ENCODE assay signal across 8 cellular contexts in the genomic region with DNA sequence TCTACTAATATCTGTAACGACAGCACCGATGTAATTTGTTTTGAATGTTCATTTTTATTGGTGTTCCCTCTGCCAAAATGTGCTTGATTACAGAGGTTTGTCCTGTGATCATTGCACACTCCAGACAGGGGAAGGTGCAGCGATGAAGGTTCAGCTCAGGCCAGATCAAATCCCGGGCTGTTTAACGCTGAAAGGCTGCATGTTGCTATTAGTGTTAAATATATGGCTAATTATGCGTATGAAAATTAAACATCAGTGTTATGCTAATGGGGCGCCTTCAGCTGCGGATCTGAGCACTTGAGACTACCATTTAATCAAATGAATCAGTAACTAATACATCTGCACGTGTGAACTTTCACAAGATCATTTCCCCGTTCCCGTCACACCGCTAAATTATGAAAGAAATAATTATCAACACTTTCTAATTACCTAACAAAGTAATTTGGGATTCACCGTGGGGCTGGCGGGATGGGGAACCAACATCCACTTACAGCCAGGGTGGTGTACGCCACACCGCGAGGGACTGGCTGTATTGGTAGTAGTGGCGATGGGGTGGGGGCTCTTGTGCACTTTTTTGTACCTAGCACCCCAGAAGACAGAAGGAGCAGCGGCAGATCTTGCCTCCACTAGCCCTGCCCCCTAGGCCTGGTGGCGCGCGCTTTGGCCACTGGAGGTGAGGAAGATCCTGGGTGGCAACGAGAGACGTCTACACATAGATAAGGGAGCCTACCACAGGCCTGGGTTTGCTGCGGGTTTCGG. TPM values are rescaled to one million over a fixed set of nuclear protein-coding genes. Genes with fewer than 3 reads are reported as not detected.
DNase-seq lines count a peak whose midpoint lies in the region; ATAC-seq, FAIRE-seq and TF ChIP-seq lines count a peak whose summit lies in the region.

No MANE protein-coding gene starts in this region.

- peaks cover 3% of the 10 kb centered on the region; the same call in 1 of the 2 replicates for H4K20me1 ChIP-seq in HepG2 (ENCODE audit: insufficient read depth, low read length)

- H2AFZ ChIP-seq in HepG2 (ENCODE audit: low read length): no peak overlapping the region

- H3K4me3 ChIP-seq in HepG2 (replicated peaks in 1 of 3; ENCODE audit: insufficient read depth in 1 of 3, low read depth in 2 of 3, low read length in 3 of 3) (peak overlapping the region; percentile 60 to 82 (median 64)), right lobe of liver (no peak overlapping the region), Panc1 (ENCODE audit: low read depth in 2 of 2, low read length in 2 of 2) (peak overlapping the region; percentile 67 to 73; a peak in 2 of 4 replicates), fibroblast of mammary gland (ENCODE audit: control insufficient read depth, low read depth, low read length) (peak overlapping the region; percentile 49), tibial nerve (peak overlapping the region in 3 of 4 donors; percentile 42 to 66 (median 56))

- H3K9me3 ChIP-seq in HepG2 (ENCODE audit: low read length) (no peaks in the 10 kb centered on the region), right lobe of liver (no peaks in the 10 kb centered on the region), Panc1 (ENCODE audit: control insufficient read depth, insufficient read depth, low read depth, low read length) (no peaks in the 10 kb centered on the region), tibial nerve (no peaks in the 10 kb centered on the region)

- H3K4me1 ChIP-seq in HepG2 (ENCODE audit: insufficient read depth, low read length): peaks cover 80% of the 10 kb centered on the region
- H3K4me1 ChIP-seq in right lobe of liver: peaks cover 0 to 27% (median 5%) of the 10 kb centered on the region in 4 donors
- peaks cover 3% of the 10 kb centered on the region for H3K4me1 ChIP-seq in Panc1 (ENCODE audit: control insufficient read depth, insufficient read depth, low read length)
- peaks cover 0 to 62% (median 30%) of the 10 kb centered on the region in 4 donors for H3K4me1 ChIP-seq in tibial nerve

- intact Hi-C loops in HepG2 (cut with micrococcal nuclease; ENCODE audit: unreplicated experiment): loop anchor here (2.0 kb wide), 2 partner anchors 19 to 55 kb away; partner anchors contain the start of gene DLX2
- intact Hi-C loops in right lobe of liver (cut with DNase I): no loop called here
- intact Hi-C loops in Panc1 (cut with micrococcal nuclease; ENCODE audit: unreplicated experiment): no loop called here

- DNase-seq in HepG2 (ENCODE audit: low spot score) (no peak), right lobe of liver (no peak), Panc1 (ENCODE audit: low read depth, low spot score) (no peak), fibroblast of mammary gland (ENCODE audit: low read depth) (no peak), tibial nerve (ENCODE audit: low spot score in 2 of 2) (no peak), NCI-H1930 (lab: John Stamatoyannopoulos, UW) (no peak), nucleus accumbens (lab: John Stamatoyannopoulos, UW) (no peak)

- no peaks in the 10 kb centered on the region for H3K36me3 ChIP-seq in HepG2 (replicated peaks in 1 of 2; ENCODE audit: control insufficient read depth in 1 of 2, insufficient read depth in 2 of 2, low read length in 2 of 2)
- H3K36me3 ChIP-seq in right lobe of liver: no peaks in the 10 kb centered on the region
- H3K36me3 ChIP-seq in Panc1 (ENCODE audit: control insufficient read depth, insufficient read depth, low read length): no peaks in the 10 kb centered on the region
- peaks cover 0 to 4% (median 0%) of the 10 kb centered on the region in 3 donors for H3K36me3 ChIP-seq in tibial nerve

- TF ChIP-seq CTCF in HepG2 (CRISPR knock-in tag; IDR thresholded peaks at IDR 0.05): no peak
- TF ChIP-seq CTCF in right lobe of liver (IDR thresholded peaks at IDR 0.05): no peak
- no peak for TF ChIP-seq CTCF in Panc1 (IDR thresholded peaks at IDR 0.05)
- no peak for TF ChIP-seq CTCF in fibroblast of mammary gland (conservative IDR thresholded peaks at IDR 0.05; ENCODE audit: control insufficient read depth, insufficient read depth, low read depth, low read length)
- TF ChIP-seq CTCF in tibial nerve (IDR thresholded peaks at IDR 0.05): no peak

- 61% methylated on average over 17 of the region's 26 CpGs for WGBS in HepG2 (ENCODE audit: low lambda C conversion rate)
- 9% methylated on average over 16 of the region's 26 CpGs for WGBS in right lobe of liver (ENCODE audit: insufficient coverage, low coverage, low lambda C conversion rate, missing lambda C conversion rate)
- 30 to 34% methylated on average over 24 of the region's 26 CpGs for WGBS in tibial nerve, 2 donors

- no peaks in the 10 kb centered on the region for H3K79me2 ChIP-seq in HepG2 (ENCODE audit: insufficient read depth, low read length)

- peak; percentile 0; the same call in 2 of the 3 replicates for ATAC-seq in HepG2
- ATAC-seq in right lobe of liver: no peak
- no peak for ATAC-seq in Panc1
- no peak for ATAC-seq in GM18519 (IDR thresholded peaks at IDR 0.05; ENCODE audit: low FRiP score, unreplicated experiment)

- H3K27me3 ChIP-seq in HepG2 (ENCODE audit: control insufficient read depth in 1 of 2, insufficient read depth in 2 of 2, low read length in 2 of 2) (peaks cover 12 to 73% of the 10 kb centered on the region in 2 experiments; a peak in 4 of 5 replicates), right lobe of liver (peaks cover 44 to 93% of the 10 kb centered on the region in 2 donors), Panc1 (ENCODE audit: control insufficient read depth, insufficient read depth, low read length) (no peaks in the 10 kb centered on the region), tibial nerve (peaks cover 14 to 91% of the 10 kb centered on the region in 2 donors)

- TF ChIP-seq RAD21 in HepG2 (CRISPR knock-in tag; IDR thresholded peaks at IDR 0.05): no peak

- no peak overlapping the region for H3K9ac ChIP-seq in HepG2 (ENCODE audit: insufficient read depth, low read depth, low read length)

- no peak for TF ChIP-seq EP300 in HepG2 (IDR thresholded peaks at IDR 0.05; ENCODE audit: low read depth in 2 of 2, low read length in 2 of 2)
- no peak for TF ChIP-seq EP300 in HepG2 (CRISPR knock-in tag; IDR thresholded peaks at IDR 0.05; ENCODE audit: borderline replicate concordance)
- TF ChIP-seq EP300 in tibial nerve (IDR thresholded peaks at IDR 0.05): no peak

- POLR2A ChIA-PET in HepG2 (lab: Yijun Ruan, JAX) (interaction anchor here (1.4 to 4.9 kb wide), 4 partner anchors 12 to 32 kb away, joined by 5 to 42 read pairs (median 16); partner anchors contain the start of gene DLX2), Panc1 (lab: Charles Lee) (interaction anchor here (0.5 kb wide), 1 partner anchor 13 kb away, joined by 3 read pairs; no protein-coding TSS in a partner anchor)

- H3K27ac ChIP-seq in HepG2 (ENCODE audit: extremely low read length, insufficient read depth, low read length) (no peak overlapping the region), right lobe of liver (no peak overlapping the region), Panc1 (ENCODE audit: low read length) (peak overlapping the region; percentile 77), tibial nerve (no peak overlapping the region)

- H3K4me2 ChIP-seq in HepG2 (ENCODE audit: low read depth, low read length): peak overlapping the region; percentile 98

- TF ChIP-seq POLR2A in HepG2 (IDR thresholded peaks at IDR 0.05; ENCODE audit: insufficient read depth in 1 of 2, low read depth in 2 of 2, low read length in 2 of 2) (no peak), right lobe of liver (IDR thresholded peaks at IDR 0.05) (no peak), tibial nerve (IDR thresholded peaks at IDR 0.05) (no peak)

- BruUV-seq in HepG2 (replicated peaks; lab: Mats Ljungman, UMichigan): no TSS peak
- no TSS peak for BruUV-seq in Panc1 (replicated peaks; lab: Mats Ljungman, UMichigan)

- in situ Hi-C loops in HepG2 (cut with HindIII; ENCODE audit: extremely low pct_ligation_motif_present, low pct_unique_long_range_greater_than_20kb): no loop called here
- in situ Hi-C loops in Panc1 (cut with HindIII; ENCODE audit: low pct_unique_long_range_greater_than_20kb, low sequenced_read_pairs): no loop called here

- CTCF ChIA-PET in HepG2 (lab: Yijun Ruan, JAX; ENCODE audit: low intra/inter-chr PET ratio, low total read pairs) (no interaction called here), Panc1 (lab: Charles Lee) (no interaction called here)

- FAIRE-seq in HepG2 (lab: Jason Lieb, UNC): no peak

RNA-seq across cellular contexts. Expression of gene DLX1, which starts 1.4 kb away (rescaled TPM):
- total RNA-seq in HepG2 (2016; rRNA removed; fragmentation: Illumina TruSeq; extraction: Trizol) (0.18 TPM in 1 of 2 replicates, not detected in the other), right lobe of liver (not detected), Panc1 (2021; ENCODE audit: unreplicated experiment) (3.5 TPM), tibial nerve (under 1 TPM in 1 of 4 donors, not detected in 3; 0.44 TPM)
- not detected in 2 replicates for total RNA-seq in HepG2 (2016; cell fraction: cytosol; rRNA removed; fragmentation: Illumina TruSeq; extraction: Trizol; ENCODE audit: low read depth)
- 0.13 and 0.52 TPM in 2 replicates for total RNA-seq in HepG2 (2016; cell fraction: insoluble cytoplasmic fraction; rRNA removed; fragmentation: Illumina TruSeq; extraction: Trizol)
- total RNA-seq in HepG2 (2016; cell fraction: membrane; rRNA removed; fragmentation: Illumina TruSeq; extraction: Trizol): 0.09 TPM in 1 of 2 replicates, not detected in the other
- total RNA-seq in HepG2 (2016; cell fraction: nucleus; rRNA removed; fragmentation: Illumina TruSeq; extraction: Trizol): 0.25 and 0.37 TPM in 2 replicates
- 0.69 and 0.86 TPM in 2 replicates for polyA plus RNA-seq in HepG2 (2011; rRNA removed)
- 0.40 and 0.47 TPM in 2 replicates for polyA plus RNA-seq in HepG2 (2011; cell fraction: cytosol; rRNA removed)
- 3.0 and 3.7 TPM in 2 replicates for polyA plus RNA-seq in HepG2 (2011; cell fraction: nucleus; rRNA removed)
- polyA plus RNA-seq in HepG2 (2012): 0.32 and 0.51 TPM in 2 replicates
- 0.19 TPM in 1 of 2 replicates, not detected in the other for polyA plus RNA-seq in HepG2 (2016; cell fraction: cytosol; fragmentation: Illumina TruSeq; extraction: Trizol; ENCODE audit: low read depth)
- 0.27 and 0.41 TPM in 2 replicates for polyA plus RNA-seq in HepG2 (2016; cell fraction: insoluble cytoplasmic fraction; fragmentation: Illumina TruSeq; extraction: Trizol; ENCODE audit: low read depth)
- 0.09 and 0.16 TPM in 2 replicates for polyA plus RNA-seq in HepG2 (2016; cell fraction: membrane; fragmentation: Illumina TruSeq; extraction: Trizol; ENCODE audit: low read depth)
- polyA plus RNA-seq in HepG2 (2016; cell fraction: nucleus; fragmentation: Illumina TruSeq; extraction: Trizol; ENCODE audit: insufficient read depth, low read depth): 0.94 TPM in 1 of 2 replicates, not detected in the other
- 0.89 and 1.8 TPM in 2 replicates for polyA minus RNA-seq in HepG2 (2011; rRNA and poly(A)+ RNA removed; ENCODE audit: low replicate concordance)
- 0.40 and 1.1 TPM in 2 replicates for polyA minus RNA-seq in HepG2 (2011; cell fraction: cytosol; rRNA and poly(A)+ RNA removed)
- polyA minus RNA-seq in HepG2 (2011; cell fraction: nucleus; rRNA and poly(A)+ RNA removed): 1.8 and 2.2 TPM in 2 replicates
- 2.7 TPM for polyA plus RNA-seq in Panc1 (2012; ENCODE audit: insufficient read length)

RNA-seq across cellular contexts. Expression of gene DLX2, which starts 18.8 kb away (rescaled TPM):
- total RNA-seq in HepG2 (2016; rRNA removed; fragmentation: Illumina TruSeq; extraction: Trizol): 0.15 TPM in 1 of 2 replicates, not detected in the other
- 0.09 TPM in 1 of 2 replicates, not detected in the other for total RNA-seq in HepG2 (2016; cell fraction: cytosol; rRNA removed; fragmentation: Illumina TruSeq; extraction: Trizol; ENCODE audit: low read depth)
- 0.09 TPM in 1 of 2 replicates, not detected in the other for total RNA-seq in HepG2 (2016; cell fraction: insoluble cytoplasmic fraction; rRNA removed; fragmentation: Illumina TruSeq; extraction: Trizol)
- 0.06 and 0.17 TPM in 2 replicates for total RNA-seq in HepG2 (2016; cell fraction: membrane; rRNA removed; fragmentation: Illumina TruSeq; extraction: Trizol)
- not detected in 2 replicates for total RNA-seq in HepG2 (2016; cell fraction: nucleus; rRNA removed; fragmentation: Illumina TruSeq; extraction: Trizol)
- 0.07 TPM in 2 replicates for polyA plus RNA-seq in HepG2 (2011; rRNA removed)
- polyA plus RNA-seq in HepG2 (2011; cell fraction: cytosol; rRNA removed): 0.04 and 0.05 TPM in 2 replicates
- polyA plus RNA-seq in HepG2 (2011; cell fraction: nucleus; rRNA removed): 0.29 and 0.59 TPM in 2 replicates
- polyA plus RNA-seq in HepG2 (2012): 0.17 and 0.25 TPM in 2 replicates
- polyA plus RNA-seq in HepG2 (2016; cell fraction: cytosol; fragmentation: Illumina TruSeq; extraction: Trizol; ENCODE audit: low read depth): 0.07 and 0.12 TPM in 2 replicates
- polyA plus RNA-seq in HepG2 (2016; cell fraction: insoluble cytoplasmic fraction; fragmentation: Illumina TruSeq; extraction: Trizol; ENCODE audit: low read depth): 0.25 and 0.37 TPM in 2 replicates
- polyA plus RNA-seq in HepG2 (2016; cell fraction: membrane; fragmentation: Illumina TruSeq; extraction: Trizol; ENCODE audit: low read depth): 0.21 and 0.24 TPM in 2 replicates
- 0.36 and 0.59 TPM in 2 replicates for polyA plus RNA-seq in HepG2 (2016; cell fraction: nucleus; fragmentation: Illumina TruSeq; extraction: Trizol; ENCODE audit: insufficient read depth, low read depth)
- 0.07 and 0.10 TPM in 2 replicates for polyA minus RNA-seq in HepG2 (2011; rRNA and poly(A)+ RNA removed; ENCODE audit: low replicate concordance)
- polyA minus RNA-seq in HepG2 (2011; cell fraction: cytosol; rRNA and poly(A)+ RNA removed): 0.20 and 0.44 TPM in 2 replicates
- polyA minus RNA-seq in HepG2 (2011; cell fraction: nucleus; rRNA and poly(A)+ RNA removed): not detected in 2 replicates
- total RNA-seq in right lobe of liver: not detected
- total RNA-seq in Panc1 (2021; ENCODE audit: unreplicated experiment): 4.4 TPM
- 1.7 TPM for polyA plus RNA-seq in Panc1 (2012; ENCODE audit: insufficient read length)
- not detected for total RNA-seq in tibial nerve

Comparison
In these comparisons a context has a peak if more than half of its experiments do, and no peak if none do; other contexts are left out.
1. H3K4me3 ChIP-seq: peak in HepG2 (3 of 3), Panc1 (2 of 2), fibroblast of mammary gland (single experiment) and tibial nerve (3 of 4); none in right lobe of liver (0 of 3).